1 cellular context compared by ENCODE assay signal in genomic region chr18:54810662-54811061, GRCh38. TPM values are rescaled to one million over a fixed set of nuclear protein-coding genes. Genes with fewer than 3 reads are reported as not detected.
"Had no signal": no experiment of that assay in that cellular context is flagged by ENCODE, and none has a peak within 500 bp of the region (broad histone marks: within the 10 kb centered on the region; RNA-seq: fewer than 3 reads in every experiment).

No MANE protein-coding gene starts in this region.

RNA-seq across cellular contexts. Expression of gene RAB27B, which starts 17.6 kb away (rescaled TPM):
- polyA plus RNA-seq: GM12878 had no signal
